In the genomic region with DNA sequence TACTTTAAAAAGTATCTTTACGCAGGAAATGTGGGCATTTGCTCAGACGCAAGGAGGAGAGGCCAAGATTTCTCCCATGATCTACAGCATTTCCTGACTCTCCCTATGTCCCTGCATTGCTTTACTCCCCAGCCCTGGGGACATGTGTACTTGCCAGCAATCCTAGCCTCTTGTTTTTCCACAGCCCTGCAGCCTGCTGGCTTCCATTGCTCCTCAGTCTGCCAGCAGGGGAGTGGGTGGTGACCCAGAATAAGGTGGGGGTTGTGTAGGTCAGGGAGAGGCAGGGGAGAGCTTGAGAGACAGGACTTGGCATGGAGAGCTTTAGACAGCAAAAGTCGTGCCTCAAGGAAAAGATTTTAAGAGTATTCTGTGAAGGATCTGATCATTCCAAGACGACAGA, we compare ENCODE assay signal across 19 cellular contexts.
"Had no signal": no experiment of that assay in that cellular context is flagged by ENCODE, and none has a peak within 500 bp of the region (broad histone marks: within the 10 kb centered on the region; RNA-seq: fewer than 3 reads in every experiment).

No MANE protein-coding gene starts in this region.

- H3K27me3 Mint-ChIP-seq: effector memory CD8-positive, alpha-beta T cell; naive B cell; natural killer cell treated with Interleukin-12 subunit alpha and Interleukin-12 subunit beta and Interleukin-15 and Interleukin-18, amount 100 ng/mL, for 72 hours; progenitor cell of endocrine pancreas; stimulated activated naive B cell treated with anti-CD40 and anti-IgM and Interleukin-4, amounts not matched to agents 10 μg/mL and 1 μg/mL and 100 μg/mL, for 72 hours; stimulated activated naive CD8-positive, alpha-beta T cell treated with anti-CD3 and anti-CD28 coated beads, Interleukin-15, Interleukin-2, amounts not matched to agents 100 ng/mL and 50 ng/mL, for 24 hours had no signal

- H3K9ac ChIP-seq: parathyroid adenoma had no signal

- H3K27me3 ChIP-seq: right lobe of liver, tibial nerve, vagina had no signal

- H3K9me3 Mint-ChIP-seq: naive B cell; neural crest cell; stimulated activated naive B cell treated with anti-CD40 and anti-IgM and Interleukin-4, amounts not matched to agents 10 μg/mL and 1 μg/mL and 100 μg/mL, for 72 hours had no signal

- H3K27ac ChIP-seq: coronary artery, parathyroid adenoma, right lobe of liver, thoracic aorta, tibial nerve, vagina had no signal

- H3K9me3 ChIP-seq: mucosa of descending colon, right lobe of liver, thoracic aorta, tibial nerve, vagina had no signal

- DNase-seq: dermis blood vessel endothelial cell; effector memory CD8-positive, alpha-beta T cell; head of caudate nucleus; mucosa of descending colon; naive B cell; right lobe of liver; small intestine; stimulated activated CD4-positive, alpha-beta T cell treated with anti-CD3 and anti-CD28 coated beads, Interleukin-15, amount 100 ng/mL, for 24 hours; stimulated activated CD4-positive, alpha-beta T cell treated with anti-CD3 and anti-CD28 coated beads, Interleukin-2, amount 100 ng/mL, for 48 hours; stimulated activated naive B cell treated with anti-CD40 and anti-IgM and Interleukin-4, amounts not matched to agents 10 μg/mL and 1 μg/mL and 100 μg/mL, for 72 hours had no signal

- H2AFZ ChIP-seq: parathyroid adenoma had no signal

- H3K27ac Mint-ChIP-seq: effector memory CD8-positive, alpha-beta T cell; natural killer cell treated with Interleukin-12 subunit alpha and Interleukin-12 subunit beta and Interleukin-15 and Interleukin-18, amount 100 ng/mL, for 72 hours; progenitor cell of endocrine pancreas; stimulated activated naive B cell treated with anti-CD40 and anti-IgM and Interleukin-4, amounts not matched to agents 10 μg/mL and 1 μg/mL and 100 μg/mL, for 72 hours; stimulated activated naive CD8-positive, alpha-beta T cell treated with anti-CD3 and anti-CD28 coated beads, Interleukin-15, Interleukin-2, amounts not matched to agents 100 ng/mL and 50 ng/mL, for 24 hours had no signal

- H3K4me3 ChIP-seq: coronary artery, mucosa of descending colon, right lobe of liver, thoracic aorta, tibial nerve, vagina had no signal

- H3K36me3 ChIP-seq: right lobe of liver, thoracic aorta, tibial nerve, vagina had no signal

- H3K4me1 Mint-ChIP-seq: neural crest cell had no signal

- H3K4me3 Mint-ChIP-seq: effector memory CD8-positive, alpha-beta T cell; naive B cell; natural killer cell treated with Interleukin-12 subunit alpha and Interleukin-12 subunit beta and Interleukin-15 and Interleukin-18, amount 100 ng/mL, for 72 hours; neural crest cell; stimulated activated naive B cell treated with anti-CD40 and anti-IgM and Interleukin-4, amounts not matched to agents 10 μg/mL and 1 μg/mL and 100 μg/mL, for 72 hours; stimulated activated naive CD8-positive, alpha-beta T cell treated with anti-CD3 and anti-CD28 coated beads, Interleukin-15, Interleukin-2, amounts not matched to agents 100 ng/mL and 50 ng/mL, for 24 hours had no signal

- H3K4me1 ChIP-seq: parathyroid adenoma, right lobe of liver, tibial nerve, vagina had no signal

- ATAC-seq: effector memory CD8-positive, alpha-beta T cell; mucosa of descending colon; natural killer cell treated with Interleukin-12 subunit alpha and Interleukin-12 subunit beta and Interleukin-15 and Interleukin-18, amount 100 ng/mL, for 72 hours; right lobe of liver; stimulated activated naive B cell treated with anti-CD40 and anti-IgM and Interleukin-4, amounts not matched to agents 10 μg/mL and 1 μg/mL and 100 μg/mL, for 72 hours had no signal
